ENCODE assay signal across 26 cellular contexts in the genomic region with DNA sequence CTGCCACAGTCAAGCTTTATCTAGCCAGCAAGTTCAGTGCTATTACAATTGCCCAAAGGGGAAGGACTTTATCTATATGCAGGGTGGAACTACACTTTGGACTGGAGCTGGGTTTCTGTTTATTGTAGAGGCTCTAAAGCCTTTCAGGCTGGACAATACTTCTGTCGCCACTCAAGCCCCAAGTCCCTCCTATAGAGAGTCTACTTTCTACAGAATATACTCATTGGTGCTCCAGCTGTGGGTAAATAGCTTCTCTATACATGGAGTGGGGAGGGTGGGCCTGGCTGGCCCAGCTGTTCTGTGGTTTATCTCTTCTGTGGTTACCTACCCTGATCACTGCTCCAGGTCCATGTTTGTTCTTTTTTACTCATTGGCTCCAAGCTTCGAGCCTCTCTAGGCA.
"Had no signal": no experiment of that assay in that cellular context is flagged by ENCODE, and none has a peak within 500 bp of the region (broad histone marks: within the 10 kb centered on the region; RNA-seq: fewer than 3 reads in every experiment).

No MANE protein-coding gene starts in this region.

- H3K4me1 ChIP-seq: pancreas, prostate gland, spleen, tibial artery, upper lobe of right lung had no signal

- DNase-seq: activated CD4-positive, alpha-beta T cell treated with anti-CD3 and anti-CD28 coated beads for 4 hours; activated CD4-positive, alpha-beta T cell treated with anti-CD3 and anti-CD28 coated beads, Interleukin-2, amount 50 U/mL, for 4 hours; activated CD4-positive, CD25-positive, alpha-beta regulatory T cell; activated effector memory CD4-positive, alpha-beta T cell treated with Interleukin-2 at 50 U/mL for 16 hours; activated naive CD4-positive, alpha-beta T cell treated with Interleukin-2 at 50 U/mL for 16 hours; brain microvascular endothelial cell; caudate nucleus; cortex of kidney; effector memory CD8-positive, alpha-beta T cell; gastrocnemius medialis; glutamatergic neuron; left cardiac atrium; mammary epithelial cell; naive thymus-derived CD4-positive, alpha-beta T cell; pancreas; retina; spleen; stimulated activated naive CD4-positive, alpha-beta T cell; T-helper 17 cell; T1000; tibial artery; upper lobe of right lung had no signal

- H3K9me3 ChIP-seq: gastrocnemius medialis, pancreas, prostate gland, suprapubic skin, tibial artery, upper lobe of right lung had no signal

- H3K4me3 ChIP-seq: gastrocnemius medialis, pancreas, prostate gland, spleen, suprapubic skin, tibial artery, upper lobe of right lung had no signal

- ATAC-seq: effector memory CD8-positive, alpha-beta T cell; gastrocnemius medialis; left cardiac atrium; naive thymus-derived CD4-positive, alpha-beta T cell; pancreas; T-helper 17 cell; upper lobe of right lung had no signal

- FAIRE-seq: astrocyte, keratinocyte, pancreas had no signal

- H3K36me3 ChIP-seq: brain microvascular endothelial cell, gastrocnemius medialis, pancreas, prostate gland, spleen, suprapubic skin, tibial artery, upper lobe of right lung had no signal

- H3K27ac ChIP-seq: brain microvascular endothelial cell, gastrocnemius medialis, pancreas, prostate gland, spleen, suprapubic skin, tibial artery, upper lobe of right lung had no signal

- H3K27me3 ChIP-seq: brain microvascular endothelial cell, gastrocnemius medialis, pancreas, spleen, suprapubic skin, tibial artery, upper lobe of right lung had no signal
